ENCODE assay signal across 1 cellular context in genomic region chr5:107533946-107534876, GRCh38.
TF ChIP-seq lines count a peak whose summit lies in the region.

No MANE protein-coding gene starts in this region.

TF ChIP-seq in SK-N-SH, 30 proteins besides CTCF, POLR2A, EP300 and RAD21 (continued from another document):
- TF ChIP-seq, protein P1, sequence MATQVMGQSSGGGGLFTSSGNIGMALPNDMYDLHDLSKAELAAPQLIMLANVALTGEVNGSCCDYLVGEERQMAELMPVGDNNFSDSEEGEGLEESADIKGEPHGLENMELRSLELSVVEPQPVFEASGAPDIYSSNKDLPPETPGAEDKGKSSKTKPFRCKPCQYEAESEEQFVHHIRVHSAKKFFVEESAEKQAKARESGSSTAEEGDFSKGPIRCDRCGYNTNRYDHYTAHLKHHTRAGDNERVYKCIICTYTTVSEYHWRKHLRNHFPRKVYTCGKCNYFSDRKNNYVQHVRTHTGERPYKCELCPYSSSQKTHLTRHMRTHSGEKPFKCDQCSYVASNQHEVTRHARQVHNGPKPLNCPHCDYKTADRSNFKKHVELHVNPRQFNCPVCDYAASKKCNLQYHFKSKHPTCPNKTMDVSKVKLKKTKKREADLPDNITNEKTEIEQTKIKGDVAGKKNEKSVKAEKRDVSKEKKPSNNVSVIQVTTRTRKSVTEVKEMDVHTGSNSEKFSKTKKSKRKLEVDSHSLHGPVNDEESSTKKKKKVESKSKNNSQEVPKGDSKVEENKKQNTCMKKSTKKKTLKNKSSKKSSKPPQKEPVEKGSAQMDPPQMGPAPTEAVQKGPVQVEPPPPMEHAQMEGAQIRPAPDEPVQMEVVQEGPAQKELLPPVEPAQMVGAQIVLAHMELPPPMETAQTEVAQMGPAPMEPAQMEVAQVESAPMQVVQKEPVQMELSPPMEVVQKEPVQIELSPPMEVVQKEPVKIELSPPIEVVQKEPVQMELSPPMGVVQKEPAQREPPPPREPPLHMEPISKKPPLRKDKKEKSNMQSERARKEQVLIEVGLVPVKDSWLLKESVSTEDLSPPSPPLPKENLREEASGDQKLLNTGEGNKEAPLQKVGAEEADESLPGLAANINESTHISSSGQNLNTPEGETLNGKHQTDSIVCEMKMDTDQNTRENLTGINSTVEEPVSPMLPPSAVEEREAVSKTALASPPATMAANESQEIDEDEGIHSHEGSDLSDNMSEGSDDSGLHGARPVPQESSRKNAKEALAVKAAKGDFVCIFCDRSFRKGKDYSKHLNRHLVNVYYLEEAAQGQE (IDR thresholded peaks at IDR 0.05; ENCODE audit: low read depth, low read length): no peak
